8 cellular contexts compared by ENCODE assay signal in the genomic region with DNA sequence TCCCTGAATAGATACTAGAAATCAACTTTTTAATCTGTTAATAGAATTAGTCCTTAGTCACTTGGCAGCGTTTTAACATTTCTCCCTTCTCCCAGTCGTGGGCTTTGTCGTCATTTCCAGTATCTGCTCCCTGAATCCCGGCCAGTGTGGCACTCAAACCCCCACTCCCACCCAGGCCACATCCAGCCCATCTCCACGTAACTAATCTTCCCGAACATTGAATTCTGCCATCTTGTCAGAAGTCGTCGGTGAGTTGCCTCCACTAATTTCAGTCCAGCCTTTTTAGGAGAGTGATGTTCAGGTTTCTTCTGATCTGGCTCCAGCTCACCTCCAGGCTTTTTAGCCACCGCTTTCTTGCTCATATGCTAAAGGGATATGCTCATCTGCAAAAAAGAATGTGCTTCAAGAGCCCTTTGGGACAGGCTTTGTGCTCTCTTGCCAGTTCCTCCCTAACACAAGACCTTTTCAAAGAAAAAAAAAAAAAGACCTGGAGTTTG. TPM values are rescaled to one million over a fixed set of nuclear protein-coding genes. Genes with fewer than 3 reads are reported as not detected.
A peak's percentile ranks its signal among the peaks of the same experiment; 100 is the strongest.
DNase-seq lines count a peak whose midpoint lies in the region; ATAC-seq, FAIRE-seq and TF ChIP-seq lines count a peak whose summit lies in the region.

No MANE protein-coding gene starts in this region.

- no peaks in the 10 kb centered on the region for H3K9me2 ChIP-seq in MM.1S (replicated peaks; ENCODE audit: insufficient read depth, low read length)

- DNase-seq in Caco-2 (no peak), MM.1S (peak; percentile 18), mammary epithelial cell (peak; percentile 29), medulla oblongata (ENCODE audit: extremely low spot score) (peak; percentile 41), H54 (ENCODE audit: insufficient read length, low spot score) (no peak), germinal center (ENCODE audit: low spot score) (no peak)

- TF ChIP-seq CTCF in Caco-2 (IDR thresholded peaks at IDR 0.05; ENCODE audit: insufficient read depth in 1 of 2, low read depth in 1 of 2, low read length in 1 of 2, severe bottlenecking in 1 of 2, unreplicated experiment in 1 of 2), result no peak
- TF ChIP-seq CTCF in MM.1S (IDR thresholded peaks at IDR 0.05; ENCODE audit: low read length), result no peak
- no peak for TF ChIP-seq CTCF in mammary epithelial cell (conservative IDR thresholded peaks at IDR 0.05 in 1 of 2, IDR thresholded peaks at IDR 0.05 in 1 of 2; ENCODE audit: extremely low read depth in 1 of 2, insufficient read depth in 1 of 2, low read depth in 1 of 2, low read length in 2 of 2)

- TF ChIP-seq POLR2A in H54 (IDR thresholded peaks at IDR 0.05; ENCODE audit: low read depth, low read length), result no peak

- peak overlapping the region; percentile 91 for H3K27ac Mint-ChIP-seq in Caco-2 (ENCODE audit: unreplicated experiment)

- peak overlapping the region; percentile 91 for H3K4me3 Mint-ChIP-seq in Caco-2 (ENCODE audit: unreplicated experiment)

- H3K36me3 ChIP-seq in Caco-2 (ENCODE audit: control insufficient read depth, insufficient read depth, low read length) (no peaks in the 10 kb centered on the region), MM.1S (replicated peaks; ENCODE audit: insufficient read depth, low read length) (no peaks in the 10 kb centered on the region; the same call in 1 of the 2 replicates), mammary epithelial cell (ENCODE audit: insufficient read depth, low read length) (peaks cover 8% of the 10 kb centered on the region), urinary bladder (ENCODE audit: insufficient read depth) (no peaks in the 10 kb centered on the region)

- POLR2A ChIA-PET in Caco-2 (lab: Charles Lee), result no interaction called here

- CTCF ChIA-PET in Caco-2 (lab: Charles Lee), result interaction anchor here (0.7 kb wide), 1 partner anchor 70 kb away, joined by 3 read pairs; no protein-coding TSS in a partner anchor
- CTCF ChIA-PET in mammary epithelial cell (lab: Charles Lee; ENCODE audit: low non-redundant PET), result no interaction called here

- H3K27ac ChIP-seq in MM.1S (ENCODE audit: low read length) (no peak overlapping the region), mammary epithelial cell (ENCODE audit: insufficient read depth, low read depth, low read length) (peak overlapping the region; percentile 89), urinary bladder (ENCODE audit: low read depth) (peak overlapping the region; percentile 99)

- H3K4me3 ChIP-seq in Caco-2 (ENCODE audit: low read depth, low read length) (peak overlapping the region; percentile 89), MM.1S (ENCODE audit: low read length) (peak overlapping the region; percentile 76), mammary epithelial cell (replicated peaks in 1 of 3; ENCODE audit: insufficient read depth in 1 of 3, low read depth in 2 of 3, low read length in 3 of 3) (peak overlapping the region; percentile 74 to 96 (median 85)), urinary bladder (ENCODE audit: low read depth, low read length) (peak overlapping the region; percentile 92)

- no peaks in the 10 kb centered on the region for H3K9me3 Mint-ChIP-seq in Caco-2 (ENCODE audit: unreplicated experiment)

- H3K4me1 ChIP-seq in Caco-2, result peaks cover 12% of the 10 kb centered on the region; the same call in 1 of the 2 replicates
- H3K4me1 ChIP-seq in MM.1S (ENCODE audit: low read length), result peaks cover 16% of the 10 kb centered on the region
- peaks cover 17% of the 10 kb centered on the region for H3K4me1 ChIP-seq in mammary epithelial cell (ENCODE audit: insufficient read depth, low read length)
- no peaks in the 10 kb centered on the region for H3K4me1 ChIP-seq in urinary bladder (ENCODE audit: insufficient read depth)

- no peaks in the 10 kb centered on the region for H3K27me3 ChIP-seq in Caco-2 (replicated peaks; ENCODE audit: control insufficient read depth, insufficient read depth, low read length)
- no peaks in the 10 kb centered on the region for H3K27me3 ChIP-seq in MM.1S (replicated peaks; ENCODE audit: insufficient read depth, low read length)
- no peaks in the 10 kb centered on the region for H3K27me3 ChIP-seq in mammary epithelial cell (ENCODE audit: insufficient read depth, low read length)

- intact Hi-C loops in Caco-2 (cut with micrococcal nuclease; ENCODE audit: unreplicated experiment), result no loop called here
- intact Hi-C loops in mammary epithelial cell (cut with micrococcal nuclease), result loop anchor here (2.0 to 5.0 kb wide), 2 partner anchors 150 to 425 kb away; a partner anchor contains a TSS

- H3F3A ChIP-seq in MM.1S (ENCODE audit: insufficient read depth, low read length), result peaks cover 3% of the 10 kb centered on the region; the same call in 1 of the 2 replicates

- H3K27me3 Mint-ChIP-seq in Caco-2 (ENCODE audit: insufficient read depth, unreplicated experiment), result no peaks in the 10 kb centered on the region

- H3K4me2 ChIP-seq in MM.1S (ENCODE audit: low read depth, low read length) (peak overlapping the region; percentile 87), mammary epithelial cell (ENCODE audit: insufficient read depth, low read depth, low read length) (peak overlapping the region; percentile 89)

- in situ Hi-C loops in mammary epithelial cell (cut with MboI; ENCODE audit: low sequenced_read_pairs in 2 of 2), result loop anchor here in 1 of 2 donors (5.0 kb wide), 1 partner anchor 40 kb away; no protein-coding TSS in a partner anchor

- no peak for FAIRE-seq in H54 (lab: Jason Lieb, UNC)

- BruUV-seq in Caco-2 (replicated peaks; lab: Mats Ljungman, UMichigan) (TSS peak; percentile 30), mammary epithelial cell (replicated peaks; lab: Mats Ljungman, UMichigan) (TSS peak; percentile 17)

- dilution Hi-C loops in mammary epithelial cell (cut with HindIII; ENCODE audit: low sequenced_read_pairs), result no loop called here

- H3K36me3 Mint-ChIP-seq in Caco-2 (ENCODE audit: insufficient read depth, unreplicated experiment), result peaks cover 47% of the 10 kb centered on the region

- H3K79me2 ChIP-seq in MM.1S (ENCODE audit: low read length) (peaks cover 51% of the 10 kb centered on the region), mammary epithelial cell (ENCODE audit: insufficient read depth, low read length) (peaks cover 58% of the 10 kb centered on the region)

- 4% methylated on average over 9 of the region's 9 CpGs for WGBS in mammary epithelial cell (ENCODE audit: low coverage, missing lambda C conversion rate)
- 6% methylated on average over 9 of the region's 9 CpGs for WGBS in urinary bladder

- no peak for ATAC-seq in GM19452 (IDR thresholded peaks at IDR 0.05; ENCODE audit: unreplicated experiment)

- H3K9ac ChIP-seq in MM.1S (ENCODE audit: low read length) (peak overlapping the region; percentile 79), mammary epithelial cell (ENCODE audit: insufficient read depth, low read length) (peak overlapping the region; percentile 96)

- H2AFZ ChIP-seq in MM.1S (ENCODE audit: low read length) (no peak overlapping the region), mammary epithelial cell (ENCODE audit: low read depth, low read length) (no peak overlapping the region)

- H3K9me3 ChIP-seq in Caco-2 (no peaks in the 10 kb centered on the region), MM.1S (replicated peaks; ENCODE audit: insufficient read depth, low read length) (no peaks in the 10 kb centered on the region), mammary epithelial cell (replicated peaks; ENCODE audit: insufficient read depth, low read length) (no peaks in the 10 kb centered on the region)

- H4K20me1 ChIP-seq in MM.1S (ENCODE audit: insufficient read depth, low read length) (peaks cover 28% of the 10 kb centered on the region), mammary epithelial cell (ENCODE audit: insufficient read depth, low read length) (peaks cover 9% of the 10 kb centered on the region)

- H3K4me1 Mint-ChIP-seq in Caco-2 (ENCODE audit: low read depth, unreplicated experiment), result peaks cover 24% of the 10 kb centered on the region

RNA-seq across cellular contexts. Expression of a gene that starts 1.3 kb away (rescaled TPM):
- total RNA-seq in Caco-2 (2022), result 90.4 and 91.9 TPM in 2 replicates
- 100 to 1,000 TPM; 101 to 121 TPM for total RNA-seq in mammary epithelial cell
- 57.2 TPM for polyA plus RNA-seq in mammary epithelial cell
- polyA minus RNA-seq in mammary epithelial cell, result 178 TPM
- total RNA-seq in urinary bladder, result 172 TPM
- 64.9 TPM for polyA plus RNA-seq in urinary bladder

RNA-seq across cellular contexts. Expression of a gene that starts 51.0 kb away (rescaled TPM):
- total RNA-seq in Caco-2 (2022) (22.6 and 26.9 TPM in 2 replicates), mammary epithelial cell (10 to 100 TPM; 12.1 to 12.5 TPM), urinary bladder (9.7 TPM)
- polyA plus RNA-seq in mammary epithelial cell (8.3 TPM), urinary bladder (6.1 TPM)
- polyA minus RNA-seq in mammary epithelial cell, result 22.0 TPM

Comparison
In these comparisons a context has a peak if more than half of its experiments do, and no peak if none do; other contexts are left out.
1. DNase-seq: peak in MM.1S (single experiment), mammary epithelial cell (single experiment) and medulla oblongata (single experiment); none in Caco-2 (0 of 2), H54 (single experiment) and germinal center (single experiment).
2. Peak in every context shown above with its lines, with median percentiles within 50 percentile points of each other: H3K4me3 ChIP-seq.